In the genomic region with DNA sequence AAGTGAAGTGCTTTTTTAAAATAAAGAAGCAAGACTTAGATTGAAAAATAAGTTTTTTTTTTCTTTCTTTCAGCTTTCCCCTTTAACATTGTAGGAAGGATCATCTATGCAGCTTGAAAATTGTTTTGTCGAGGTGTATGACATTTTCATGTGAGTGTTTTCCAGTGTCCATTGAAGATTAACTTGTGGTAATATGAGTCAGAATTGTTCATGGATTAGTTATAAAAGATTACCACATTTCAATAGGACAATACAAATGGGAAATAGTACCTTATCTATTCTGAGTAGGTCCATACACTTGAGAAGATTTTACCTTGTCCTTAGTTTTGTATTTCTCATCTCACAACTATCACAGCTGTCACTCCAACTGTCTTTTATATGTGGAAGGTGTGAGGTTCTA, we compare ENCODE assay signal across 23 cellular contexts.
"Had no signal": no experiment of that assay in that cellular context is flagged by ENCODE, and none has a peak within 500 bp of the region (broad histone marks: within the 10 kb centered on the region; RNA-seq: fewer than 3 reads in every experiment).

No MANE protein-coding gene starts in this region.

- H3K27ac Mint-ChIP-seq: activated B cell treated with CpG ODN at 0.5 μM for 24 hours; activated CD8-positive, alpha-beta T cell treated with anti-CD3 and anti-CD28 coated beads for 36 hours; activated T-helper 17 cell treated with anti-CD3 and anti-CD28 coated beads, Interleukin-2, amount 50 U/mL, for 72 hours; dendritic cell treated with granulocyte-macrophage colony-stimulating factor and Interleukin-4, amounts not matched to agents 40 ng/mL and 50 ng/mL, for 4 days; endodermal cell; memory B cell; natural killer cell treated with Interleukin-12 subunit alpha and Interleukin-12 subunit beta and Interleukin-15 and Interleukin-18, amount 100 ng/mL, for 72 hours; stimulated activated naive B cell treated with anti-CD40 and anti-IgM and Interleukin-4, amounts not matched to agents 10 μg/mL and 1 μg/mL and 100 μg/mL, for 72 hours; T-helper 2 cell treated with Interferon-gamma antibody and Interleukin-4, amounts not matched to agents 5 μg/mL and 100 μg/mL, for 36 hours had no signal

- H3K27ac ChIP-seq: breast epithelium, esophagus squamous epithelium, stomach, thyroid gland had no signal

- H3K27me3 ChIP-seq: breast epithelium, esophagus squamous epithelium, stomach, thyroid gland had no signal

- H3K36me3 Mint-ChIP-seq: memory B cell; stimulated activated naive B cell treated with anti-CD40 and anti-IgM and Interleukin-4, amounts not matched to agents 10 μg/mL and 1 μg/mL and 100 μg/mL, for 72 hours had no signal

- H3K9me3 Mint-ChIP-seq: endodermal cell; stimulated activated naive B cell treated with anti-CD40 and anti-IgM and Interleukin-4, amounts not matched to agents 10 μg/mL and 1 μg/mL and 100 μg/mL, for 72 hours had no signal

- H3K4me3 Mint-ChIP-seq: activated B cell treated with CpG ODN at 0.5 μM for 24 hours; activated CD8-positive, alpha-beta T cell treated with anti-CD3 and anti-CD28 coated beads for 36 hours; activated T-cell treated with anti-CD3 and anti-CD28 coated beads, Interleukin-2, amount 50 U/mL, for 4 hours; activated T-helper 17 cell treated with anti-CD3 and anti-CD28 coated beads, Interleukin-2, amount 50 U/mL, for 72 hours; central memory CD8-positive, alpha-beta T cell; dendritic cell treated with granulocyte-macrophage colony-stimulating factor and Interleukin-4, amounts not matched to agents 40 ng/mL and 50 ng/mL, for 4 days; endodermal cell; memory B cell; natural killer cell treated with Interleukin-12 subunit alpha and Interleukin-12 subunit beta and Interleukin-15 and Interleukin-18, amount 100 ng/mL, for 72 hours; stimulated activated naive B cell treated with anti-CD40 and anti-IgM and Interleukin-4, amounts not matched to agents 10 μg/mL and 1 μg/mL and 100 μg/mL, for 72 hours; T-helper 2 cell treated with Interferon-gamma antibody and Interleukin-4, amounts not matched to agents 5 μg/mL and 100 μg/mL, for 36 hours had no signal

- ATAC-seq: activated CD8-positive, alpha-beta T cell treated with anti-CD3 and anti-CD28 coated beads for 36 hours; activated T-cell treated with anti-CD3 and anti-CD28 coated beads, Interleukin-2, amount 50 U/mL, for 4 hours; activated T-helper 17 cell treated with anti-CD3 and anti-CD28 coated beads, Interleukin-2, amount 50 U/mL, for 72 hours; natural killer cell treated with Interleukin-12 subunit alpha and Interleukin-12 subunit beta and Interleukin-15 and Interleukin-18, amount 100 ng/mL, for 72 hours; right cardiac atrium; stimulated activated naive B cell treated with anti-CD40 and anti-IgM and Interleukin-4, amounts not matched to agents 10 μg/mL and 1 μg/mL and 100 μg/mL, for 72 hours had no signal

- H3K4me1 Mint-ChIP-seq: activated B cell treated with CpG ODN at 0.5 μM for 24 hours; activated T-helper 17 cell treated with anti-CD3 and anti-CD28 coated beads, Interleukin-2, amount 50 U/mL, for 72 hours; central memory CD8-positive, alpha-beta T cell; endodermal cell; memory B cell; stimulated activated naive B cell treated with anti-CD40 and anti-IgM and Interleukin-4, amounts not matched to agents 10 μg/mL and 1 μg/mL and 100 μg/mL, for 72 hours had no signal

- H3K4me1 ChIP-seq: breast epithelium, esophagus squamous epithelium, stomach, thyroid gland had no signal

- H3K9me3 ChIP-seq: breast epithelium, esophagus squamous epithelium, stomach, thyroid gland had no signal

- H3K4me3 ChIP-seq: breast epithelium, esophagus squamous epithelium, stomach, thyroid gland had no signal

- DNase-seq: activated B cell treated with CpG ODN at 0.5 μM for 24 hours; activated CD4-positive, alpha-beta T cell treated with anti-CD3 and anti-CD28 coated beads, Interleukin-2, amount 50 U/mL, for 1 hour; activated CD8-positive, alpha-beta T cell treated with anti-CD3 and anti-CD28 coated beads for 36 hours; activated gamma-delta T cell treated with Interleukin-2 at 50 U/mL for 16 hours; activated naive CD4-positive, alpha-beta T cell treated with anti-CD3 and anti-CD28 coated beads, Interleukin-2, amount 50 U/mL, for 16 hours; activated T-cell treated with anti-CD3 and anti-CD28 coated beads, Interleukin-2, amount 50 U/mL, for 4 hours; endodermal cell; esophagus squamous epithelium; foreskin melanocyte; islet precursor cell; right cardiac atrium; stimulated activated CD4-positive, alpha-beta T cell treated with anti-CD3 and anti-CD28 coated beads, Interleukin-15, amount 100 ng/mL, for 24 hours; stimulated activated CD4-positive, alpha-beta T cell treated with anti-CD3 and anti-CD28 coated beads, Interleukin-2, amount 100 ng/mL, for 24 hours; stimulated activated naive B cell treated with anti-CD40 and anti-IgM and Interleukin-4, amounts not matched to agents 10 μg/mL and 1 μg/mL and 100 μg/mL, for 72 hours; stomach; thyroid gland had no signal

- H3K36me3 ChIP-seq: breast epithelium, esophagus squamous epithelium, stomach, thyroid gland had no signal

- H3K27me3 Mint-ChIP-seq: activated B cell treated with CpG ODN at 0.5 μM for 24 hours; activated CD8-positive, alpha-beta T cell treated with anti-CD3 and anti-CD28 coated beads for 36 hours; activated T-helper 17 cell treated with anti-CD3 and anti-CD28 coated beads, Interleukin-2, amount 50 U/mL, for 72 hours; central memory CD8-positive, alpha-beta T cell; dendritic cell treated with granulocyte-macrophage colony-stimulating factor and Interleukin-4, amounts not matched to agents 40 ng/mL and 50 ng/mL, for 4 days; memory B cell; natural killer cell treated with Interleukin-12 subunit alpha and Interleukin-12 subunit beta and Interleukin-15 and Interleukin-18, amount 100 ng/mL, for 72 hours; stimulated activated naive B cell treated with anti-CD40 and anti-IgM and Interleukin-4, amounts not matched to agents 10 μg/mL and 1 μg/mL and 100 μg/mL, for 72 hours had no signal
